8 cellular contexts compared by ENCODE assay signal in genomic region chr10:21172774-21173432, GRCh38.
A peak's percentile ranks its signal among the peaks of the same experiment; 100 is the strongest.
DNase-seq lines count a peak whose midpoint lies in the region; ATAC-seq and TF ChIP-seq lines count a peak whose summit lies in the region.

No MANE protein-coding gene starts in this region.

- no peaks in the 10 kb centered on the region for H3K36me3 Mint-ChIP-seq in effector memory CD8-positive, alpha-beta T cell (ENCODE audit: insufficient read depth)

- DNase-seq in NCI-H526 treated with DMSO at 0.1 percent for 48 hours (lab: John Stamatoyannopoulos, UW) (peak; percentile 43), fibroblast of gingiva (ENCODE audit: low read depth) (peak; percentile 17), Karpas-422 (no peak), LoVo (ENCODE audit: low spot score) (no peak)
- DNase-seq in effector memory CD8-positive, alpha-beta T cell, result no peak

- peak; percentile 10; the same call in 1 of the 2 replicates for TF ChIP-seq CTCF in C4-2B (conservative IDR thresholded peaks at IDR 0.05)

- peak overlapping the region; percentile 63 for H3K27ac ChIP-seq in C4-2B
- no peak overlapping the region for H3K27ac ChIP-seq in Karpas-422 (ENCODE audit: low read length)

- H3K79me2 ChIP-seq in Karpas-422 (ENCODE audit: low read length), result no peaks in the 10 kb centered on the region

- no peaks in the 10 kb centered on the region for H3K27me3 ChIP-seq in neuron (ENCODE audit: insufficient read depth, low read length)
- H3K27me3 ChIP-seq in Karpas-422 (ENCODE audit: low read length), result no peaks in the 10 kb centered on the region

- peaks cover 45 to 64% of the 10 kb centered on the region in 2 donors for H3K27me3 Mint-ChIP-seq in effector memory CD8-positive, alpha-beta T cell

- H3K4me2 ChIP-seq in Karpas-422 (ENCODE audit: low read depth, low read length, poor library complexity, severe bottlenecking), result no peak overlapping the region

- H4K20me1 ChIP-seq in Karpas-422 (ENCODE audit: insufficient read depth, low read depth, low read length), result no peaks in the 10 kb centered on the region

- H3K27ac Mint-ChIP-seq in effector memory CD8-positive, alpha-beta T cell, result no peak overlapping the region

- ATAC-seq in effector memory CD8-positive, alpha-beta T cell (replicated peaks), result no peak
- ATAC-seq in HG03457 (IDR thresholded peaks at IDR 0.05; ENCODE audit: unreplicated experiment), result no peak

- H3K9ac ChIP-seq in Karpas-422 (ENCODE audit: low read length), result no peak overlapping the region

- H3K9me3 ChIP-seq in neuron (ENCODE audit: low read length) (no peaks in the 10 kb centered on the region), Karpas-422 (ENCODE audit: low read length) (no peaks in the 10 kb centered on the region)

- no peaks in the 10 kb centered on the region for H3K9me3 Mint-ChIP-seq in effector memory CD8-positive, alpha-beta T cell

- peaks cover 43% of the 10 kb centered on the region for H3K4me1 ChIP-seq in neuron (ENCODE audit: insufficient read depth, low read length)
- H3K4me1 ChIP-seq in Karpas-422 (ENCODE audit: low read length), result no peaks in the 10 kb centered on the region

- peak overlapping the region; percentile 95 for H2AFZ ChIP-seq in neuron (ENCODE audit: low read depth, low read length)
- H2AFZ ChIP-seq in Karpas-422 (ENCODE audit: low read length), result no peak overlapping the region

- no peak overlapping the region for H3K4me3 Mint-ChIP-seq in effector memory CD8-positive, alpha-beta T cell

- H3K4me1 Mint-ChIP-seq in effector memory CD8-positive, alpha-beta T cell (ENCODE audit: low read depth in 2 of 2), result peaks cover 0 to 3% of the 10 kb centered on the region in 2 donors

- no peaks in the 10 kb centered on the region for H3K9me2 ChIP-seq in Karpas-422 (replicated peaks; ENCODE audit: insufficient read depth, low read length)

- H3K4me3 ChIP-seq in neuron (ENCODE audit: low read length) (peak overlapping the region; percentile 85), Karpas-422 (ENCODE audit: low read length) (no peak overlapping the region)

- peaks cover 4% of the 10 kb centered on the region for H3K36me3 ChIP-seq in neuron (ENCODE audit: insufficient read depth, low read length)
- H3K36me3 ChIP-seq in Karpas-422 (ENCODE audit: insufficient read depth, low read length), result no peaks in the 10 kb centered on the region

Comparison
In these comparisons a context has a peak if more than half of its experiments do, and no peak if none do; other contexts are left out.
1. DNase-seq: peak in NCI-H526 treated with DMSO at 0.1 percent for 48 hours (single experiment) and fibroblast of gingiva (single experiment); none in effector memory CD8-positive, alpha-beta T cell (0 of 3), Karpas-422 (single experiment) and LoVo (single experiment).